In genomic region chr2:127810637-127811396, GRCh38 we compare ENCODE assay signal across 8 cellular contexts. TPM values are rescaled to one million over a fixed set of nuclear protein-coding genes. Genes with fewer than 3 reads are reported as not detected.
DNase-seq lines count a peak whose midpoint lies in the region; ATAC-seq and TF ChIP-seq lines count a peak whose summit lies in the region.

WDR33 (minus strand) TSS chr2:127811171; CDS start chr2:127770981, 40,190 bp downstream.

- no peaks in the 10 kb centered on the region for H3K36me3 ChIP-seq in CD4-positive, alpha-beta memory T cell (ENCODE audit: insufficient read depth, low read length)
- no peaks in the 10 kb centered on the region for H3K36me3 ChIP-seq in lower lobe of right lung

- H3K27ac Mint-ChIP-seq in CD4-positive, alpha-beta memory T cell: peak within 1 kb of the TSS; percentile 98 to 100 (median 99)
- peak within 1 kb of the TSS; percentile 98 for H3K27ac Mint-ChIP-seq in activated CD4-positive, alpha-beta memory T cell treated with anti-CD3 and anti-CD28 coated beads for 36 hours

- intact Hi-C loops in CD4-positive, alpha-beta memory T cell (cut with micrococcal nuclease): loop anchor here (1.0 to 5.0 kb wide), 7 partner anchors 19 to 422 kb away; partner anchors contain the start of genes AMMECR1L, IWS1, POLR2D and SAP130
- intact Hi-C loops in activated CD4-positive, alpha-beta memory T cell treated with anti-CD3 and anti-CD28 coated beads for 36 hours (cut with micrococcal nuclease): loop anchor here (1.0 to 10.0 kb wide), 7 partner anchors 19 to 424 kb away; partner anchors contain the start of genes IWS1, MAP3K2 and SFT2D3
- intact Hi-C loops in lower lobe of right lung (cut with DNase I): no loop called here

- H3K27me3 Mint-ChIP-seq in CD4-positive, alpha-beta memory T cell: peaks cover 0 to 4% of the 10 kb centered on the region in 2 donors
- H3K27me3 Mint-ChIP-seq in activated CD4-positive, alpha-beta memory T cell treated with anti-CD3 and anti-CD28 coated beads for 36 hours: no peaks in the 10 kb centered on the region

- ATAC-seq in GM19438 (IDR thresholded peaks at IDR 0.05; ENCODE audit: low read depth, unreplicated experiment) (peak; percentile 98), HG03575 (IDR thresholded peaks at IDR 0.05; ENCODE audit: extremely low read depth, insufficient number of reproducible peaks, low FRiP score, unreplicated experiment) (peak; percentile 56), lower lobe of right lung (peak; percentile 99 to 100)

- H3K9me3 Mint-ChIP-seq in CD4-positive, alpha-beta memory T cell: no peaks in the 10 kb centered on the region
- H3K9me3 Mint-ChIP-seq in activated CD4-positive, alpha-beta memory T cell treated with anti-CD3 and anti-CD28 coated beads for 36 hours: no peaks in the 10 kb centered on the region

- CTCF ChIA-PET in CD4-positive, alpha-beta memory T cell (lab: Charles Lee; ENCODE audit: partially characterized antibody): interaction anchor here (0.6 to 1.3 kb wide), 4 partner anchors 11 to 108 kb away, joined by 3 to 6 read pairs (median 3); no protein-coding TSS in a partner anchor
- CTCF ChIA-PET in activated CD4-positive, alpha-beta memory T cell treated with anti-CD3 and anti-CD28 coated beads for 36 hours (lab: Charles Lee): interaction anchor here (0.7 to 1.8 kb wide), 3 partner anchors 12 to 110 kb away, joined by 3 to 5 read pairs (median 3); partner anchors contain the start of gene SFT2D3

- H3K4me1 Mint-ChIP-seq in CD4-positive, alpha-beta memory T cell: peaks cover 34 to 59% (median 48%) of the 10 kb centered on the region in 4 donors
- H3K4me1 Mint-ChIP-seq in activated CD4-positive, alpha-beta memory T cell treated with anti-CD3 and anti-CD28 coated beads for 36 hours (ENCODE audit: low read depth): peaks cover 42% of the 10 kb centered on the region

- H3K4me3 Mint-ChIP-seq in CD4-positive, alpha-beta memory T cell: peak within 1 kb of the TSS; percentile 93 to 99 (median 98)
- peak within 1 kb of the TSS; percentile 92 for H3K4me3 Mint-ChIP-seq in activated CD4-positive, alpha-beta memory T cell treated with anti-CD3 and anti-CD28 coated beads for 36 hours

- H3K27me3 ChIP-seq in CD4-positive, alpha-beta memory T cell (ENCODE audit: insufficient read depth, low read length): no peaks in the 10 kb centered on the region
- no peaks in the 10 kb centered on the region for H3K27me3 ChIP-seq in lower lobe of right lung (ENCODE audit: low read depth)

- POLR2A ChIA-PET in CD4-positive, alpha-beta memory T cell (lab: Charles Lee; ENCODE audit: partially characterized antibody): interaction anchor here (0.8 to 2.3 kb wide), 7 partner anchors 12 to 284 kb away, joined by 3 to 19 read pairs (median 4); partner anchors contain the start of genes IWS1, POLR2D and SFT2D3
- POLR2A ChIA-PET in activated CD4-positive, alpha-beta memory T cell treated with anti-CD3 and anti-CD28 coated beads for 36 hours (lab: Charles Lee): interaction anchor here (0.9 to 1.8 kb wide), 5 partner anchors 11 to 109 kb away, joined by 3 to 10 read pairs (median 4); partner anchors contain the start of gene SFT2D3

- no peak for TF ChIP-seq CTCF in lower lobe of right lung (IDR thresholded peaks at IDR 0.05)

- peak; percentile 92 to 95 (median 93) for DNase-seq in CD4-positive, alpha-beta memory T cell
- DNase-seq in NCI-H82 treated with DMSO at 0.1 percent for 48 hours (lab: John Stamatoyannopoulos, UW; ENCODE audit: unreplicated experiment) (peak; percentile 91), ecto neural progenitor cell (ENCODE audit: low spot score) (peak; percentile 93), lower lobe of right lung (peak; percentile 95)
- DNase-seq in activated CD4-positive, alpha-beta memory T cell treated with anti-CD3 and anti-CD28 coated beads for 36 hours: peak; percentile 97
- DNase-seq in stimulated activated CD4-positive, alpha-beta T cell treated with anti-CD3 and anti-CD28 coated beads, TNF-alpha, amount 100 ng/mL, for 4 hours (ENCODE audit: low read depth in 3 of 3): peak; percentile 83 to 89 (median 88)

- H3K4me1 ChIP-seq in CD4-positive, alpha-beta memory T cell (ENCODE audit: insufficient read depth, low read length): peaks cover 47% of the 10 kb centered on the region
- H3K4me1 ChIP-seq in lower lobe of right lung: peaks cover 39% of the 10 kb centered on the region

- H3K27ac ChIP-seq in CD4-positive, alpha-beta memory T cell (ENCODE audit: low read depth, low read length): peak within 1 kb of the TSS; percentile 96
- H3K27ac ChIP-seq in lower lobe of right lung: peak within 1 kb of the TSS; percentile 94

- H3K36me3 Mint-ChIP-seq in CD4-positive, alpha-beta memory T cell: peaks cover 7 to 27% of the 10 kb centered on the region in 2 donors
- H3K36me3 Mint-ChIP-seq in activated CD4-positive, alpha-beta memory T cell treated with anti-CD3 and anti-CD28 coated beads for 36 hours: peaks cover 17% of the 10 kb centered on the region

- no peaks in the 10 kb centered on the region for H3K9me3 ChIP-seq in CD4-positive, alpha-beta memory T cell (ENCODE audit: control insufficient read depth in 1 of 2, low read length in 2 of 2)
- H3K9me3 ChIP-seq in lower lobe of right lung: no peaks in the 10 kb centered on the region

- H3K4me3 ChIP-seq in CD4-positive, alpha-beta memory T cell (ENCODE audit: low read length in 2 of 2): peak within 1 kb of the TSS; percentile 68 to 98
- H3K4me3 ChIP-seq in lower lobe of right lung: peak within 1 kb of the TSS; percentile 88

RNA-seq across cellular contexts. Expression of gene WDR33, which starts in this region (rescaled TPM):
- 10 to 100 TPM; 84.9 to 86.2 TPM for total RNA-seq in CD4-positive, alpha-beta memory T cell
- 10 to 100 TPM; 19.4 to 55.9 TPM for polyA plus RNA-seq in CD4-positive, alpha-beta memory T cell
- total RNA-seq in activated CD4-positive, alpha-beta memory T cell treated with anti-CD3 and anti-CD28 coated beads for 36 hours: 10 to 100 TPM; 62.9 to 64.7 TPM
- 55.4 TPM for total RNA-seq in lower lobe of right lung

Comparison
In these comparisons a context has a peak if more than half of its experiments do, and no peak if none do; other contexts are left out.
1. Peak in every context shown above with its lines: DNase-seq, ATAC-seq, H3K4me3 ChIP-seq and H3K27ac ChIP-seq.